In the genomic region with DNA sequence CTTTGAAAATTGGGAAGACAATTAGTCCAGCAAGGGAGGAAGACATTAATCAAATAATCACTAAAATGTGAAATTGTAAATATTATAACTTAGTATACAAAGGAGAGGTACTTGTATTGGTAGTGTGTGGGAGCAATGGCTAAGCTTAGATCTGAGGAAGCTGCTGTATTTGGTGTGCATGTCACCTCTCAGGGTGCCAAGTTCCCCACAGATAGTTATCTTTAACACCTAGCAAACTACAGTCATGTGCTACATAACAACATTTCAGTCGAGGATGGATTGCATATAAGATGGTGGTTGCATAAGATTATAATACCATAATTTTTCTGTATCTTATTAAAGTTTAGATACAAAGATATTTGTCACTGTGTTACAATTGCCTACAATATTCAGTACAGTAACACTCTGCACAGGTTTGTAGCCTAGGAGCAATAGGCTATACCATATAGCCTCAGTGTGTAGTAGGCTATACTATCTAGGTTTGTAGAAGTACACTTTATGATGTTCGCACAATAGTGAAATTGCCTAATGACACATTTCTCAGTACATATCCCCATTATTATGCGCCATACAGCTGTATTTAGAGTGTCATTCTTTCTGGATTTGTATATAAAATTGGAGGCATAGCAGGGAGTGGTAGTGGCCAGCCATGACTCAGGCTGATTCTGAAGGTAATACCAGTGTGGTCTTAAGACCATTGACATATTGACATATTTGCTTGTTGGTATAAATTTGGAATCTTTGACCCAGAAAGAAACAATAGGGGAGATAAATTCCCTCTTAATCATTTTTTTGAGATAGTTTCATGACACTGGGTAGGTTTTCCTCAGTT, we compare ENCODE assay signal across 16 cellular contexts. TPM values are rescaled to one million over a fixed set of nuclear protein-coding genes. Genes with fewer than 3 reads are reported as not detected.
DNase-seq lines count a peak whose midpoint lies in the region; ATAC-seq, FAIRE-seq and TF ChIP-seq lines count a peak whose summit lies in the region.
"Had no signal": no experiment of that assay in that cellular context is flagged by ENCODE, and none has a peak within 500 bp of the region (broad histone marks: within the 10 kb centered on the region; RNA-seq: fewer than 3 reads in every experiment).

No MANE protein-coding gene starts in this region.

- H3K27ac ChIP-seq in CD8-positive, alpha-beta T cell (ENCODE audit: low read depth, low read length): no peak overlapping the region
- no peak overlapping the region for H3K27ac ChIP-seq in K562 (ENCODE audit: extremely low read depth, low read depth, low read length)
- no peak overlapping the region for H3K27ac ChIP-seq in naive thymus-derived CD4-positive, alpha-beta T cell (ENCODE audit: low read depth, low read length)
- H3K27ac ChIP-seq: BLaER1 treated with 17β-estradiol and CSF1 and Interleukin-3, amounts not matched to agents 10 nM and 100 nM had no signal

- intact Hi-C loops in CD8-positive, alpha-beta T cell (cut with DNase I, micrococcal nuclease): no loop called here
- intact Hi-C loops in K562 (cut with micrococcal nuclease) (no loop called here), Right ventricle myocardium inferior (cut with DNase I) (no loop called here)
- intact Hi-C loops in naive thymus-derived CD4-positive, alpha-beta T cell (cut with micrococcal nuclease): no loop called here

- WGBS in K562 (ENCODE audit: insufficient coverage, low coverage, missing lambda C conversion rate): 49% methylated on average over 3 of the region's 3 CpGs

- TF ChIP-seq EP300 in K562 (IDR thresholded peaks at IDR 0.05; ENCODE audit: low read length): no peak

- no peaks in the 10 kb centered on the region for H3K79me2 ChIP-seq in K562 (ENCODE audit: control insufficient read depth, insufficient read depth, low read length)

- no peaks in the 10 kb centered on the region for H3K36me3 Mint-ChIP-seq in CD8-positive, alpha-beta T cell
- peaks cover 0 to under 1% (median 0%) of the 10 kb centered on the region in 5 donors for H3K36me3 Mint-ChIP-seq in naive thymus-derived CD4-positive, alpha-beta T cell
- H3K36me3 Mint-ChIP-seq: CD4-positive, CD25-positive, alpha-beta regulatory T cell had no signal

- H2AFZ ChIP-seq in K562 (ENCODE audit: low read depth, low read length): no peak overlapping the region

- no peak overlapping the region for H3K27ac Mint-ChIP-seq in CD8-positive, alpha-beta T cell
- no peak overlapping the region for H3K27ac Mint-ChIP-seq in naive thymus-derived CD4-positive, alpha-beta T cell
- H3K27ac Mint-ChIP-seq: CD4-positive, CD25-positive, alpha-beta regulatory T cell had no signal

- H3K27me3 ChIP-seq in CD8-positive, alpha-beta T cell (ENCODE audit: insufficient read depth, low read length): no peaks in the 10 kb centered on the region
- H3K27me3 ChIP-seq in K562 (ENCODE audit: control insufficient read depth in 2 of 2, insufficient read depth in 2 of 2, low read length in 2 of 2): no peaks in the 10 kb centered on the region
- no peaks in the 10 kb centered on the region for H3K27me3 ChIP-seq in naive thymus-derived CD4-positive, alpha-beta T cell (ENCODE audit: control insufficient read depth in 2 of 2, insufficient read depth in 2 of 2, low read length in 2 of 2)
- H3K27me3 ChIP-seq: BLaER1 treated with 17β-estradiol and CSF1 and Interleukin-3, amounts not matched to agents 10 nM and 100 nM had no signal

- no peak overlapping the region for H3K9ac ChIP-seq in K562 (ENCODE audit: insufficient read depth in 1 of 2, low read depth in 2 of 2, low read length in 2 of 2)
- H3K9ac ChIP-seq: BLaER1 treated with 17β-estradiol and CSF1 and Interleukin-3, amounts not matched to agents 10 nM and 100 nM had no signal

- in situ Hi-C loops in K562 (cut with MboI): no loop called here

- no peaks in the 10 kb centered on the region for H3K27me3 Mint-ChIP-seq in CD8-positive, alpha-beta T cell (ENCODE audit: low read depth)
- H3K27me3 Mint-ChIP-seq in naive thymus-derived CD4-positive, alpha-beta T cell: no peaks in the 10 kb centered on the region
- H3K27me3 Mint-ChIP-seq: CD4-positive, CD25-positive, alpha-beta regulatory T cell had no signal

- no peak for DNase-seq in CD8-positive, alpha-beta T cell
- DNase-seq in GM12891 (ENCODE audit: insufficient read length, low spot score) (no peak), K562 (ENCODE audit: extremely low read depth in 1 of 4, low spot score in 3 of 4) (no peak), Right ventricle myocardium inferior (ENCODE audit: missing footprints) (no peak), superior temporal gyrus (ENCODE audit: extremely low spot score) (no peak), NCI-H1417 (lab: John Stamatoyannopoulos, UW) (no peak), GM03348 (ENCODE audit: low spot score) (no peak)
- DNase-seq in naive thymus-derived CD4-positive, alpha-beta T cell: no peak
- DNase-seq: ACHN; Calu3; CD4-positive, CD25-positive, alpha-beta regulatory T cell; DMS 273 treated with DMSO at 0.1 percent for 48 hours; HCEC 1CT; IMR-90 had no signal

- ATAC-seq in CD8-positive, alpha-beta T cell: peak; percentile 51
- ATAC-seq in K562 (no peak), Right ventricle myocardium inferior (no peak)
- ATAC-seq in naive thymus-derived CD4-positive, alpha-beta T cell: peak; percentile 78

- TF ChIP-seq POLR2A in GM12891 (IDR thresholded peaks at IDR 0.05; ENCODE audit: low read depth, low read length) (no peak), K562 (conservative IDR thresholded peaks at IDR 0.05) (no peak)

- no peaks in the 10 kb centered on the region for H3K4me1 ChIP-seq in CD8-positive, alpha-beta T cell (ENCODE audit: insufficient read depth, low read length)
- no peaks in the 10 kb centered on the region for H3K4me1 ChIP-seq in K562 (replicated peaks in 1 of 2; ENCODE audit: control insufficient read depth in 2 of 2, insufficient read depth in 2 of 2, low read length in 2 of 2)
- H3K4me1 ChIP-seq in naive thymus-derived CD4-positive, alpha-beta T cell (ENCODE audit: control insufficient read depth in 2 of 2, insufficient read depth in 2 of 2, low read length in 2 of 2): peaks cover 0 to 16% of the 10 kb centered on the region in 2 donors
- H3K4me1 ChIP-seq: BLaER1 treated with 17β-estradiol and CSF1 and Interleukin-3, amounts not matched to agents 10 nM and 100 nM had no signal

- H3K9me3 ChIP-seq in CD8-positive, alpha-beta T cell (ENCODE audit: low read length): no peaks in the 10 kb centered on the region
- H3K9me3 ChIP-seq in K562 (replicated peaks; ENCODE audit: control insufficient read depth, insufficient read depth, low read depth, low read length): no peaks in the 10 kb centered on the region
- H3K9me3 ChIP-seq in naive thymus-derived CD4-positive, alpha-beta T cell (ENCODE audit: control insufficient read depth in 2 of 3, low read length in 3 of 3): no peaks in the 10 kb centered on the region
- H3K9me3 ChIP-seq: BLaER1 treated with 17β-estradiol and CSF1 and Interleukin-3, amounts not matched to agents 10 nM and 100 nM had no signal

- no peaks in the 10 kb centered on the region for H3K36me3 ChIP-seq in CD8-positive, alpha-beta T cell (ENCODE audit: insufficient read depth, low read length)
- no peaks in the 10 kb centered on the region for H3K36me3 ChIP-seq in K562 (ENCODE audit: control insufficient read depth, insufficient read depth, low read length)
- no peaks in the 10 kb centered on the region for H3K36me3 ChIP-seq in naive thymus-derived CD4-positive, alpha-beta T cell (ENCODE audit: control insufficient read depth in 2 of 3, insufficient read depth in 3 of 3, low read length in 3 of 3)
- H3K36me3 ChIP-seq: BLaER1 treated with 17β-estradiol and CSF1 and Interleukin-3, amounts not matched to agents 10 nM and 100 nM had no signal

- H3K9me1 ChIP-seq in K562 (ENCODE audit: control insufficient read depth, insufficient read depth, low read length): no peaks in the 10 kb centered on the region

- POLR2A ChIA-PET in CD8-positive, alpha-beta T cell (lab: Charles Lee): interaction anchor here (0.8 kb wide), 1 partner anchor 918 kb away, joined by 3 read pairs; a partner anchor contains a TSS
- POLR2A ChIA-PET in K562 (lab: Yijun Ruan, JAX): no interaction called here
- POLR2A ChIA-PET in naive thymus-derived CD4-positive, alpha-beta T cell (lab: Charles Lee): no interaction called here

- no peak for TF ChIP-seq RAD21 in K562 (CRISPR knock-in tag; conservative IDR thresholded peaks at IDR 0.05 in 1 of 2, IDR thresholded peaks at IDR 0.05 in 1 of 2)

- BruUV-seq in K562 (replicated peaks; lab: Mats Ljungman, UMichigan): no TSS peak

- no peak for TF ChIP-seq CTCF in CD8-positive, alpha-beta T cell (IDR thresholded peaks at IDR 0.05)
- no peak for TF ChIP-seq CTCF in K562 (IDR thresholded peaks at IDR 0.05 in 2 of 3, conservative IDR thresholded peaks at IDR 0.05 in 1 of 3; ENCODE audit: insufficient read depth in 2 of 3, low read depth in 1 of 3, low read length in 3 of 3)

- no peak overlapping the region for H3K4me3 ChIP-seq in CD8-positive, alpha-beta T cell (ENCODE audit: low read depth, low read length)
- H3K4me3 ChIP-seq in K562: no peak overlapping the region
- H3K4me3 ChIP-seq in naive thymus-derived CD4-positive, alpha-beta T cell (ENCODE audit: low read length): no peak overlapping the region
- H3K4me3 ChIP-seq: BLaER1 treated with 17β-estradiol and CSF1 and Interleukin-3, amounts not matched to agents 10 nM and 100 nM had no signal

- no peak overlapping the region for H3K4me2 ChIP-seq in K562 (ENCODE audit: insufficient read depth, low read length)
- H3K4me2 ChIP-seq: BLaER1 treated with 17β-estradiol and CSF1 and Interleukin-3, amounts not matched to agents 10 nM and 100 nM had no signal

- no peaks in the 10 kb centered on the region for H4K20me1 ChIP-seq in K562 (replicated peaks; ENCODE audit: control insufficient read depth, insufficient read depth, low read length)
- H4K20me1 ChIP-seq: BLaER1 treated with 17β-estradiol and CSF1 and Interleukin-3, amounts not matched to agents 10 nM and 100 nM had no signal

- FAIRE-seq in GM12891 (lab: Jason Lieb, UNC) (peak; percentile 40), K562 (lab: Jason Lieb, UNC) (no peak)
- FAIRE-seq: H1 had no signal

- no peaks in the 10 kb centered on the region for H3K4me1 Mint-ChIP-seq in CD8-positive, alpha-beta T cell (ENCODE audit: low read depth)
- peaks cover 0 to 2% (median 0%) of the 10 kb centered on the region in 7 donors for H3K4me1 Mint-ChIP-seq in naive thymus-derived CD4-positive, alpha-beta T cell
- H3K4me1 Mint-ChIP-seq: CD4-positive, CD25-positive, alpha-beta regulatory T cell had no signal

- H3K9me3 Mint-ChIP-seq in CD8-positive, alpha-beta T cell: no peaks in the 10 kb centered on the region
- H3K9me3 Mint-ChIP-seq in naive thymus-derived CD4-positive, alpha-beta T cell: peaks cover 0 to 3% (median 0%) of the 10 kb centered on the region in 11 donors
- H3K9me3 Mint-ChIP-seq: CD4-positive, CD25-positive, alpha-beta regulatory T cell had no signal

- CTCF ChIA-PET in CD8-positive, alpha-beta T cell (lab: Charles Lee): no interaction called here
- CTCF ChIA-PET in K562 (lab: Yijun Ruan, JAX; ENCODE audit: low intra/inter-chr PET ratio): no interaction called here
- CTCF ChIA-PET in naive thymus-derived CD4-positive, alpha-beta T cell (lab: Charles Lee): no interaction called here

- H3K4me3 Mint-ChIP-seq in CD8-positive, alpha-beta T cell: no peak overlapping the region
- H3K4me3 Mint-ChIP-seq in naive thymus-derived CD4-positive, alpha-beta T cell: no peak overlapping the region
- H3K4me3 Mint-ChIP-seq: CD4-positive, CD25-positive, alpha-beta regulatory T cell had no signal

RNA-seq across cellular contexts. Expression of a gene that starts 55.8 kb away (rescaled TPM):
- 10 to 100 TPM; 14.3 to 17.3 TPM for total RNA-seq in CD8-positive, alpha-beta T cell
- 13.5 TPM for polyA plus RNA-seq in GM12891 (2012; ENCODE audit: low read depth, missing spikeins)
- total RNA-seq in K562 (2011; cell fraction: chromatin; rRNA removed; ENCODE audit: low replicate concordance): 74.7 and 170 TPM in 2 replicates
- total RNA-seq in K562 (2011; cell fraction: nucleolus; rRNA removed): 33.0 and 48.6 TPM in 2 replicates
- total RNA-seq in K562 (2011; cell fraction: nucleoplasm; rRNA removed): 59.4 and 73.9 TPM in 2 replicates
- total RNA-seq in K562 (2014; rRNA removed) (7.1 and 11.3 TPM in 2 replicates), K562 (2014; rRNA removed; fragmentation: Illumina TruSeq; extraction: Trizol) (17.3 and 21.3 TPM in 2 replicates), K562 (2015; rRNA removed; fragmentation: Illumina TruSeq; extraction: Trizol) (9.4 and 10.1 TPM in 2 replicates), K562 (2021) (12.9 and 16.9 TPM in 2 replicates), Right ventricle myocardium inferior (4.1 TPM)
- polyA plus RNA-seq in K562 (2011; rRNA removed) (13.3 and 16.3 TPM in 2 replicates), K562 (2014; fragmentation: Illumina TruSeq; extraction: Trizol) (6.7 and 8.6 TPM in 2 replicates), K562 (2014; fragmentation: Nextera tagmentation; extraction: Ambion mirVana) (10 to 100 TPM; 10.8 to 14.1 TPM), K562 (2014; rRNA removed) (6.3 and 8.5 TPM in 2 replicates)
- 6.0 and 7.1 TPM in 2 replicates for polyA plus RNA-seq in K562 (2011; cell fraction: cytosol; rRNA removed)
- polyA plus RNA-seq in K562 (2011; cell fraction: nucleus; rRNA removed): 13.2 and 16.7 TPM in 2 replicates
- 7.3 and 9.2 TPM in 2 replicates for polyA plus RNA-seq in K562 (2012)
- 47.3 and 48.0 TPM in 2 replicates for polyA minus RNA-seq in K562 (2011; rRNA and poly(A)+ RNA removed)
- polyA minus RNA-seq in K562 (2011; cell fraction: cytosol; rRNA and poly(A)+ RNA removed): 5.7 and 7.6 TPM in 2 replicates
- 51.7 and 95.7 TPM in 2 replicates for polyA minus RNA-seq in K562 (2011; cell fraction: nucleus; rRNA and poly(A)+ RNA removed)
- total RNA-seq in naive thymus-derived CD4-positive, alpha-beta T cell: 10 to 100 TPM; 28.5 to 42.2 (median 31.0) TPM
- polyA plus RNA-seq in naive thymus-derived CD4-positive, alpha-beta T cell: 10 to 100 TPM; 15.0 to 19.4 TPM

RNA-seq across cellular contexts. Expression of a gene that starts 59.0 kb away (rescaled TPM):
- 10 to 100 TPM; 20.4 to 21.4 TPM for total RNA-seq in CD8-positive, alpha-beta T cell
- 8.2 TPM for polyA plus RNA-seq in GM12891 (2012; ENCODE audit: low read depth, missing spikeins)
- total RNA-seq in K562 (2011; cell fraction: chromatin; rRNA removed; ENCODE audit: low replicate concordance): 58.5 and 63.6 TPM in 2 replicates
- total RNA-seq in K562 (2011; cell fraction: nucleolus; rRNA removed): 27.8 and 27.9 TPM in 2 replicates
- total RNA-seq in K562 (2011; cell fraction: nucleoplasm; rRNA removed): 34.8 and 36.8 TPM in 2 replicates
- total RNA-seq in K562 (2014; rRNA removed): 5.4 and 6.4 TPM in 2 replicates
- 4.9 and 6.0 TPM in 2 replicates for total RNA-seq in K562 (2014; rRNA removed; fragmentation: Illumina TruSeq; extraction: Trizol)
- total RNA-seq in K562 (2015; rRNA removed; fragmentation: Illumina TruSeq; extraction: Trizol): 5.2 and 6.7 TPM in 2 replicates
- total RNA-seq in K562 (2021): 7.1 and 9.1 TPM in 2 replicates
- polyA plus RNA-seq in K562 (2011; rRNA removed): 6.5 and 6.7 TPM in 2 replicates
- 3.8 and 4.3 TPM in 2 replicates for polyA plus RNA-seq in K562 (2011; cell fraction: cytosol; rRNA removed)
- 14.0 and 22.3 TPM in 2 replicates for polyA plus RNA-seq in K562 (2011; cell fraction: nucleus; rRNA removed)
- polyA plus RNA-seq in K562 (2012): 3.7 and 5.7 TPM in 2 replicates
- 4.5 and 4.6 TPM in 2 replicates for polyA plus RNA-seq in K562 (2014; fragmentation: Illumina TruSeq; extraction: Trizol)
- under 1 TPM; 0.32 to 0.48 TPM for polyA plus RNA-seq in K562 (2014; fragmentation: Nextera tagmentation; extraction: Ambion mirVana)
- polyA plus RNA-seq in K562 (2014; rRNA removed): 2.9 and 5.9 TPM in 2 replicates
- 17.7 and 21.9 TPM in 2 replicates for polyA minus RNA-seq in K562 (2011; rRNA and poly(A)+ RNA removed)
- polyA minus RNA-seq in K562 (2011; cell fraction: cytosol; rRNA and poly(A)+ RNA removed): 5.2 and 10.4 TPM in 2 replicates
- 16.6 and 27.3 TPM in 2 replicates for polyA minus RNA-seq in K562 (2011; cell fraction: nucleus; rRNA and poly(A)+ RNA removed)
- total RNA-seq in naive thymus-derived CD4-positive, alpha-beta T cell: 10 to 100 TPM; 25.0 to 38.9 (median 31.1) TPM
- polyA plus RNA-seq in naive thymus-derived CD4-positive, alpha-beta T cell: 1 to 10 TPM; 3.2 to 5.9 TPM
- 14.1 TPM for total RNA-seq in Right ventricle myocardium inferior

Comparison
In these comparisons a context has a peak if more than half of its experiments do, and no peak if none do; other contexts are left out.
1. ATAC-seq: peak in CD8-positive, alpha-beta T cell (single experiment) and naive thymus-derived CD4-positive, alpha-beta T cell (single experiment); none in K562 (single experiment) and Right ventricle myocardium inferior (single experiment).